Comparison of ENCODE assay signal across 8 cellular contexts in genomic region chr3:121545049-121545563, GRCh38. TPM values are rescaled to one million over a fixed set of nuclear protein-coding genes. Genes with fewer than 3 reads are reported as not detected.
DNase-seq lines count a peak whose midpoint lies in the region; ATAC-seq, FAIRE-seq and TF ChIP-seq lines count a peak whose summit lies in the region.

No MANE protein-coding gene starts in this region.

- H3K27me3 ChIP-seq in iPS-15b (ENCODE audit: control insufficient read depth, insufficient read depth, low read length): no peaks in the 10 kb centered on the region

- peak overlapping the region; percentile 59; the same call in 1 of the 2 replicates for H3K27ac ChIP-seq in VCaP

- peaks cover 3% of the 10 kb centered on the region for H3K36me3 ChIP-seq in iPS-15b (ENCODE audit: control insufficient read depth, insufficient read depth, low read length)

- H3K4me1 ChIP-seq in iPS-15b (ENCODE audit: control insufficient read depth, insufficient read depth, low read length): no peaks in the 10 kb centered on the region

- TF ChIP-seq POLR2A in GM12892 (IDR thresholded peaks at IDR 0.05; ENCODE audit: low read depth, low read length): no peak

- ATAC-seq in HG02759 (IDR thresholded peaks at IDR 0.05; ENCODE audit: unreplicated experiment) (peak; percentile 0), HG02588 (IDR thresholded peaks at IDR 0.05; ENCODE audit: unreplicated experiment) (no peak)

- no peak for FAIRE-seq in GM12892 (lab: Jason Lieb, UNC)

- H3K9ac ChIP-seq in iPS-15b (ENCODE audit: low read depth, low read length): peak overlapping the region; percentile 67

- H3K4me3 ChIP-seq in iPS-15b (ENCODE audit: low read depth, low read length): peak overlapping the region; percentile 88

- no peak for TF ChIP-seq CTCF in VCaP (conservative IDR thresholded peaks at IDR 0.05)

- DNase-seq in DMS114 treated with DMSO at 0.1 percent for 48 hours (lab: John Stamatoyannopoulos, UW; ENCODE audit: unreplicated experiment) (peak; percentile 46), NCI-H2196 (lab: John Stamatoyannopoulos, UW; ENCODE audit: unreplicated experiment) (no peak), GM12892 (ENCODE audit: insufficient read length) (no peak)
- DNase-seq in stimulated activated CD8-positive, alpha-beta memory T cell treated with anti-CD3 and anti-CD28 coated beads, Interleukin-4, amount 100 ng/mL, for 48 hours: peak; percentile 39

- no peaks in the 10 kb centered on the region for H3K9me3 ChIP-seq in iPS-15b (ENCODE audit: control insufficient read depth, insufficient read depth, low read length)

RNA-seq across cellular contexts. Expression of gene POLQ, which starts 0.7 kb away (rescaled TPM):
- 6.3 TPM for polyA plus RNA-seq in GM12892 (2012; ENCODE audit: missing spikeins)

RNA-seq across cellular contexts. Expression of gene ARGFX, which starts 22.6 kb away (rescaled TPM):
- polyA plus RNA-seq in GM12892 (2012; ENCODE audit: missing spikeins): not detected

RNA-seq across cellular contexts. Expression of gene FBXO40, which starts 48.1 kb away (rescaled TPM):
- polyA plus RNA-seq in GM12892 (2012; ENCODE audit: missing spikeins): 0.17 TPM

Comparison
In these comparisons a context has a peak if more than half of its experiments do, and no peak if none do; other contexts are left out.
1. DNase-seq: peak in DMS114 treated with DMSO at 0.1 percent for 48 hours (single experiment) and stimulated activated CD8-positive, alpha-beta memory T cell treated with anti-CD3 and anti-CD28 coated beads, Interleukin-4, amount 100 ng/mL, for 48 hours (single experiment); none in NCI-H2196 (single experiment) and GM12892 (single experiment).